ENCODE assay signal across 1 cellular context in the genomic region with DNA sequence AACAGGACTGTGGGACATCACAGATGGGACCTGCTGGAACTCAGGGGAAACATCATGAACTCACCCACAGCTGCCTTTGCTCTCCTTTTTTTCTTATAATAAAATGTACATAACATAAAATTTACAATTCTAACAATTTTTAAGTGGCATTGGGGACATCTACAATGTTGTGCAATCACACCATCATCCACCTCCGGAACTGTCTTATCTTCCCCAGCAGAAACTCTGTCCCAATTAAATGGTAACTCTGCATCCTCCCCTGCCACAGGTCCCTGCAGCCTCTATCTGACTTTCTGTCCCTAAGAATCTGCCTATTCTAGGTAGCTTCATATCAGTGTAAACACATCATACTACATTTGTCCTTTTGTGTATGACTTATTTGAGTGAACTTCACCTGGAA.
A peak's percentile ranks its signal among the peaks of the same experiment; 100 is the strongest.
TF ChIP-seq lines count a peak whose summit lies in the region.

No MANE protein-coding gene starts in this region.

TF ChIP-seq in HepG2, 621 proteins besides CTCF, POLR2A, EP300 and RAD21:
- TF ChIP-seq MAFG (CRISPR knock-in tag; IDR thresholded peaks at IDR 0.05) (no peak), CEBPB (IDR thresholded peaks at IDR 0.05; ENCODE audit: borderline replicate concordance, low read depth, low read length) (peak; percentile 53; the same call in 1 of the 2 replicates)
- TF ChIP-seq, protein P1, sequence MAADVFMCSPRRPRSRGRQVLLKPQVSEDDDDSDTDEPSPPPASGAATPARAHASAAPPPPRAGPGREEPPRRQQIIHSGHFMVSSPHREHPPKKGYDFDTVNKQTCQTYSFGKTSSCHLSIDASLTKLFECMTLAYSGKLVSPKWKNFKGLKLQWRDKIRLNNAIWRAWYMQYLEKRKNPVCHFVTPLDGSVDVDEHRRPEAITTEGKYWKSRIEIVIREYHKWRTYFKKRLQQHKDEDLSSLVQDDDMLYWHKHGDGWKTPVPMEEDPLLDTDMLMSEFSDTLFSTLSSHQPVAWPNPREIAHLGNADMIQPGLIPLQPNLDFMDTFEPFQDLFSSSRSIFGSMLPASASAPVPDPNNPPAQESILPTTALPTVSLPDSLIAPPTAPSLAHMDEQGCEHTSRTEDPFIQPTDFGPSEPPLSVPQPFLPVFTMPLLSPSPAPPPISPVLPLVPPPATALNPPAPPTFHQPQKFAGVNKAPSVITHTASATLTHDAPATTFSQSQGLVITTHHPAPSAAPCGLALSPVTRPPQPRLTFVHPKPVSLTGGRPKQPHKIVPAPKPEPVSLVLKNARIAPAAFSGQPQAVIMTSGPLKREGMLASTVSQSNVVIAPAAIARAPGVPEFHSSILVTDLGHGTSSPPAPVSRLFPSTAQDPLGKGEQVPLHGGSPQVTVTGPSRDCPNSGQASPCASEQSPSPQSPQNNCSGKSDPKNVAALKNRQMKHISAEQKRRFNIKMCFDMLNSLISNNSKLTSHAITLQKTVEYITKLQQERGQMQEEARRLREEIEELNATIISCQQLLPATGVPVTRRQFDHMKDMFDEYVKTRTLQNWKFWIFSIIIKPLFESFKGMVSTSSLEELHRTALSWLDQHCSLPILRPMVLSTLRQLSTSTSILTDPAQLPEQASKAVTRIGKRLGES (CRISPR knock-in tag; IDR thresholded peaks at IDR 0.05; ENCODE audit: borderline replicate concordance) = no peak
